8 cellular contexts compared by ENCODE assay signal in genomic region chr6:28867078-28867414, GRCh38. TPM values are rescaled to one million over a fixed set of nuclear protein-coding genes. Genes with fewer than 3 reads are reported as not detected.
DNase-seq lines count a peak whose midpoint lies in the region; ATAC-seq, FAIRE-seq and TF ChIP-seq lines count a peak whose summit lies in the region.

No MANE protein-coding gene starts in this region.

- H3K36me3 ChIP-seq in cardiac muscle cell (no peaks in the 10 kb centered on the region), Loucy (ENCODE audit: insufficient read depth, low read length) (no peaks in the 10 kb centered on the region), adipocyte (ENCODE audit: control insufficient read depth, insufficient read depth, low read length, severe bottlenecking) (no peaks in the 10 kb centered on the region)

- H3K9me3 ChIP-seq in cardiac muscle cell (ENCODE audit: low read depth), result no peaks in the 10 kb centered on the region
- no peaks in the 10 kb centered on the region; the same call in 1 of the 2 replicates for H3K9me3 ChIP-seq in Loucy (ENCODE audit: insufficient read depth, low read depth, low read length)
- H3K9me3 ChIP-seq in adipocyte (ENCODE audit: control insufficient read depth, low read length), result no peaks in the 10 kb centered on the region

- H3K36me3 Mint-ChIP-seq in stimulated activated naive B cell treated with anti-CD40 and anti-IgM and Interleukin-4, amounts not matched to agents 10 μg/mL and 1 μg/mL and 100 μg/mL, for 72 hours, result peaks cover 5 to 14% of the 10 kb centered on the region in 2 donors

- no peaks in the 10 kb centered on the region for H3K27me3 ChIP-seq in cardiac muscle cell
- H3K27me3 ChIP-seq in Loucy (ENCODE audit: insufficient read depth, low read length, poor library complexity, severe bottlenecking), result no peaks in the 10 kb centered on the region
- no peaks in the 10 kb centered on the region for H3K27me3 ChIP-seq in adipocyte (replicated peaks; ENCODE audit: control insufficient read depth, insufficient read depth, low read length)

- H3K27ac Mint-ChIP-seq in stimulated activated naive B cell treated with anti-CD40 and anti-IgM and Interleukin-4, amounts not matched to agents 10 μg/mL and 1 μg/mL and 100 μg/mL, for 72 hours, result peak overlapping the region; percentile 85

- H3K4me2 ChIP-seq in Loucy (ENCODE audit: low read depth, low read length, poor library complexity, severe bottlenecking), result peak overlapping the region; percentile 80

- H3K27me3 Mint-ChIP-seq in stimulated activated naive B cell treated with anti-CD40 and anti-IgM and Interleukin-4, amounts not matched to agents 10 μg/mL and 1 μg/mL and 100 μg/mL, for 72 hours, result peaks cover 4 to 8% of the 10 kb centered on the region in 2 donors

- no peaks in the 10 kb centered on the region for H3K9me2 ChIP-seq in Loucy (replicated peaks; ENCODE audit: low read depth, low read length)

- peak overlapping the region; percentile 67 for H2AFZ ChIP-seq in Loucy (ENCODE audit: low read length)

- H3K4me1 Mint-ChIP-seq in stimulated activated naive B cell treated with anti-CD40 and anti-IgM and Interleukin-4, amounts not matched to agents 10 μg/mL and 1 μg/mL and 100 μg/mL, for 72 hours, result peaks cover 17 to 33% of the 10 kb centered on the region in 2 donors

- intact Hi-C loops in cardiac septum (cut with DNase I), result loop anchor here (10.0 kb wide), 1 partner anchor 118 kb away; no protein-coding TSS in a partner anchor

- TF ChIP-seq POLR2A in GM12891 (IDR thresholded peaks at IDR 0.05; ENCODE audit: low read depth, low read length), result no peak

- no peaks in the 10 kb centered on the region for H4K20me1 ChIP-seq in Loucy (ENCODE audit: insufficient read depth, low read length, poor library complexity, severe bottlenecking)

- H3K4me3 Mint-ChIP-seq in stimulated activated naive B cell treated with anti-CD40 and anti-IgM and Interleukin-4, amounts not matched to agents 10 μg/mL and 1 μg/mL and 100 μg/mL, for 72 hours, result peak overlapping the region; percentile 86 to 92

- H3K27ac ChIP-seq in cardiac muscle cell, result peak overlapping the region; percentile 83

- no peak for TF ChIP-seq CTCF in cardiac muscle cell (IDR thresholded peaks at IDR 0.05; ENCODE audit: low read depth, low read length)
- TF ChIP-seq CTCF in Loucy (conservative IDR thresholded peaks at IDR 0.05; ENCODE audit: low read length), result no peak

- H3K9me3 Mint-ChIP-seq in stimulated activated naive B cell treated with anti-CD40 and anti-IgM and Interleukin-4, amounts not matched to agents 10 μg/mL and 1 μg/mL and 100 μg/mL, for 72 hours, result peaks cover 3 to 11% of the 10 kb centered on the region in 2 donors

- H3K9ac ChIP-seq in Loucy (ENCODE audit: low read depth, low read length, poor library complexity, severe bottlenecking) (peak overlapping the region; percentile 78), adipocyte (ENCODE audit: low read length) (peak overlapping the region; percentile 75)

- no peak for FAIRE-seq in GM12891 (lab: Jason Lieb, UNC)

- H3K4me3 ChIP-seq in cardiac muscle cell (peak overlapping the region; percentile 68), Loucy (ENCODE audit: low read length, poor library complexity, severe bottlenecking) (peak overlapping the region; percentile 73), adipocyte (ENCODE audit: low read length) (peak overlapping the region; percentile 82)

- peak in 1 of 2 donors; percentile 33 for DNase-seq in cardiac muscle cell (ENCODE audit: low read depth in 1 of 2, low spot score in 1 of 2)
- DNase-seq in cardiac septum (ENCODE audit: low spot score), result no peak
- no peak for DNase-seq in adipocyte (ENCODE audit: low read depth)
- peak; percentile 42 for DNase-seq in inferior parietal cortex (ENCODE audit: extremely low spot score)
- DNase-seq in stimulated activated naive B cell treated with anti-CD40 and anti-IgM and Interleukin-4, amounts not matched to agents 10 μg/mL and 1 μg/mL and 100 μg/mL, for 72 hours, result no peak
- no peak for DNase-seq in GM12891 (ENCODE audit: insufficient read length, low spot score)

- peak; percentile 35 to 52 for ATAC-seq in stimulated activated naive B cell treated with anti-CD40 and anti-IgM and Interleukin-4, amounts not matched to agents 10 μg/mL and 1 μg/mL and 100 μg/mL, for 72 hours (replicated peaks)
- no peak for ATAC-seq in GM21447 (IDR thresholded peaks at IDR 0.05; ENCODE audit: unreplicated experiment)

- no peaks in the 10 kb centered on the region for H3K79me2 ChIP-seq in Loucy (ENCODE audit: insufficient read depth, low read length)

- 0 out of 2 replicates have a peak, but pooled peaks cover 5% of the 10 kb centered on the region for H3F3A ChIP-seq in Loucy (ENCODE audit: low read depth)

- H3K4me1 ChIP-seq in cardiac muscle cell (ENCODE audit: low read depth) (peaks cover 3% of the 10 kb centered on the region), Loucy (ENCODE audit: insufficient read depth, low read length, poor library complexity, severe bottlenecking) (peaks cover 20% of the 10 kb centered on the region), adipocyte (ENCODE audit: control insufficient read depth, insufficient read depth, low read length) (peaks cover 12% of the 10 kb centered on the region)

TF ChIP-seq in GM12891, 5 proteins besides CTCF, POLR2A, EP300 and RAD21:
- no peak for TF ChIP-seq POU2F2 (IDR thresholded peaks at IDR 0.05; ENCODE audit: low read depth, low read length)
- TF ChIP-seq POLR2AphosphoS5 (IDR thresholded peaks at IDR 0.05; ENCODE audit: low read depth, low read length), result no peak
- no peak for TF ChIP-seq TAF1 (IDR thresholded peaks at IDR 0.05; ENCODE audit: low read depth, low read length)
- TF ChIP-seq SPI1 (IDR thresholded peaks at IDR 0.05; ENCODE audit: low read depth, low read length), result no peak
- no peak for TF ChIP-seq PAX5 (IDR thresholded peaks at IDR 0.05; ENCODE audit: insufficient read depth, low read length, severe bottlenecking)

RNA-seq across cellular contexts. Expression of gene TRIM27, which starts 56.7 kb away (rescaled TPM):
- total RNA-seq in cardiac muscle cell (90.0 and 105 TPM in 2 replicates), cardiac septum (21.0 TPM)
- 79.2 and 86.5 TPM in 2 replicates for polyA plus RNA-seq in cardiac muscle cell
- 25.6 TPM for polyA plus RNA-seq in GM12891 (2012; ENCODE audit: low read depth, missing spikeins)
